Comparison of ENCODE assay signal across 8 cellular contexts in the genomic region with DNA sequence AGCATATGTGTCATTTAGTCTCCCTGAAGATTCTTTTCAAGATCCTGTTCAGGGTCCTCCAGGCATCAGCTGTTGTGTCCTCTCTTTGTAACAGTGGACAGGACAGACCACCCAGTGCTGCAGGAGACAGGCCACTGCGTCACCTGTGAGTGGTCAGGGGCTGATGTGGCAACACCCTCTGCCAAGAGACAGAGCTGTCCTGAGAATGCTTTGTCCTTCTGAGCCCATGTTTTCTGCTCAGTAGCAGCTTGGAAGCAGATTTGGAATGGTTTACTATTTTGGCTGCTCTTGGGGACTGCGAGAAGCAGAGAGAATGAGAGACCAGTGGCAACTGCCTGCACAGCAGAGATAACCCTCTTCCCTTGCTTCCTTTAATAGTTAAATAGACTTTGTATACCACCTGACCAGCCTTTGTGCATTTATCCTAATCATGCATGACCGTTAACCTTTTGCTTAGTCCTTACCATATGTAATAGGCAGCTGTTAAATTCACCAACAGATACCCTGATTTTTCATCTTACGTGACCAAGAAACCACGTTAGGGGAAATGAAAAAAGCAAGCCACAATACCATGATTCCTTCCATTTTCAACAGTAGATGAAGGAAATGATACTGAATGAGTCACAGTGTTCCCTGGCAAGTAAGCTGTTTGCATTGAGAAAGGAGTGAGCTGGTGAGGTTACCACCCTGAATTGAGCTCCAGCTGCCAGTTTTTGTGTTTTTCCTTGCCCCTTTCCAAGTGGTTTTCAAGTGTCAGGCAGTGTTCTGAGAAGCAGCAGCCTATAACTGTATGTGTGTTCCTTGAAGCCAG.
DNase-seq lines count a peak whose midpoint lies in the region; ATAC-seq and TF ChIP-seq lines count a peak whose summit lies in the region.

No MANE protein-coding gene starts in this region.

- POLR2A ChIA-PET in HEK293T (lab: Yijun Ruan, JAX) = no interaction called here

- CTCF ChIA-PET in HEK293T (lab: Yijun Ruan, JAX) = no interaction called here

- no peak for TF ChIP-seq CTCF in choroid plexus epithelial cell (conservative IDR thresholded peaks at IDR 0.05; ENCODE audit: low read depth, low read length)

- peak; percentile 54 for DNase-seq in Ammon's horn (ENCODE audit: low spot score)
- peak; percentile 13 to 80 for DNase-seq in NCI-H524 (lab: John Stamatoyannopoulos, UW)
- DNase-seq in choroid plexus epithelial cell (ENCODE audit: low read depth) = peak; percentile 57
- peak; percentile 43 for DNase-seq in non-pigmented ciliary epithelial cell (ENCODE audit: low read depth)
- no peak for DNase-seq in stimulated activated CD4-positive, alpha-beta T cell treated with anti-CD3 and anti-CD28 coated beads, Interleukin-4, amount 100 ng/mL, for 24 hours
- DNase-seq in HEK293T (ENCODE audit: extremely low spot score) = no peak

- H3K4me3 ChIP-seq in choroid plexus epithelial cell (ENCODE audit: low read depth, low read length) = no peak overlapping the region

- ATAC-seq in GM18868 (IDR thresholded peaks at IDR 0.05; ENCODE audit: unreplicated experiment) (peak; percentile 94), HG02981 (IDR thresholded peaks at IDR 0.05; ENCODE audit: unreplicated experiment) (peak; percentile 95)

TF ChIP-seq in HEK293T, 16 proteins besides CTCF, POLR2A, EP300 and RAD21:
- no peak for TF ChIP-seq BHLHE40 (IDR thresholded peaks at IDR 0.05; ENCODE audit: borderline replicate concordance)
- no peak for TF ChIP-seq FOXK2 (IDR thresholded peaks at IDR 0.05)
- no peak for TF ChIP-seq ARNT (IDR thresholded peaks at IDR 0.05)
- no peak for TF ChIP-seq SUZ12 (IDR thresholded peaks at IDR 0.05)
- no peak for TF ChIP-seq LEF1 (IDR thresholded peaks at IDR 0.05; ENCODE audit: borderline replicate concordance)
- TF ChIP-seq CTBP1 (IDR thresholded peaks at IDR 0.05; ENCODE audit: borderline replicate concordance) = no peak
- TF ChIP-seq L3MBTL2 (conservative IDR thresholded peaks at IDR 0.05) = no peak
- TF ChIP-seq TARDBP (IDR thresholded peaks at IDR 0.05) = no peak
- no peak for TF ChIP-seq NFRKB (IDR thresholded peaks at IDR 0.05)
- no peak for TF ChIP-seq FOXA1 (IDR thresholded peaks at IDR 0.05)
- no peak for TF ChIP-seq ELF4 (IDR thresholded peaks at IDR 0.05)
- no peak for TF ChIP-seq HDGF (IDR thresholded peaks at IDR 0.05; ENCODE audit: borderline replicate concordance)

Comparison
In these comparisons a context has a peak if more than half of its experiments do, and no peak if none do; other contexts are left out.
1. DNase-seq: peak in Ammon's horn (single experiment), NCI-H524 (2 of 2), choroid plexus epithelial cell (single experiment) and non-pigmented ciliary epithelial cell (single experiment); none in stimulated activated CD4-positive, alpha-beta T cell treated with anti-CD3 and anti-CD28 coated beads, Interleukin-4, amount 100 ng/mL, for 24 hours (single experiment) and HEK293T (single experiment).